ENCODE assay signal across 28 cellular contexts in genomic region chr6:142213402-142213801, GRCh38.
"Had no signal": no experiment of that assay in that cellular context is flagged by ENCODE, and none has a peak within 500 bp of the region (broad histone marks: within the 10 kb centered on the region; RNA-seq: fewer than 3 reads in every experiment).

No MANE protein-coding gene starts in this region.

- H3K4me3 ChIP-seq: lung, neural progenitor cell, ovary, psoas muscle, skin epidermis, spleen, suprapubic skin, transverse colon, vagina had no signal

- H3K27ac ChIP-seq: neural progenitor cell, ovary, psoas muscle, skin epidermis, spleen, suprapubic skin, transverse colon, vagina had no signal

- H2AFZ ChIP-seq: neural progenitor cell had no signal

- ATAC-seq: effector memory CD8-positive, alpha-beta T cell; left ventricle myocardium superior; naive thymus-derived CD4-positive, alpha-beta T cell; psoas muscle; right cardiac atrium; stimulated activated naive CD8-positive, alpha-beta T cell treated with anti-CD3 and anti-CD28 coated beads, Interleukin-15, amount 100 ng/mL, for 72 hours had no signal

- H3K36me3 ChIP-seq: ovary had no signal

- H3K4me1 Mint-ChIP-seq: immature natural killer cell, memory B cell, nephron had no signal

- H3K27ac Mint-ChIP-seq: immature natural killer cell; memory B cell; nephron; neural progenitor cell; stimulated activated naive CD8-positive, alpha-beta T cell treated with anti-CD3 and anti-CD28 coated beads, Interleukin-15, amount 100 ng/mL, for 72 hours had no signal

- H3K9ac ChIP-seq: neural progenitor cell had no signal

- H3K27me3 Mint-ChIP-seq: effector memory CD8-positive, alpha-beta T cell; memory B cell; naive thymus-derived CD4-positive, alpha-beta T cell; stimulated activated naive CD8-positive, alpha-beta T cell treated with anti-CD3 and anti-CD28 coated beads, Interleukin-15, amount 100 ng/mL, for 72 hours had no signal

- H3K4me1 ChIP-seq: neural progenitor cell, psoas muscle, spleen, suprapubic skin, transverse colon, vagina had no signal

- H3K4me2 ChIP-seq: neural progenitor cell had no signal

- DNase-seq: cortex of kidney; effector memory CD8-positive, alpha-beta T cell; hypothalamus; immature natural killer cell; islet precursor cell; kidney glomerular epithelial cell; left ventricle myocardium superior; midbrain; naive thymus-derived CD4-positive, alpha-beta T cell; nucleus accumbens; ovary; psoas muscle; right cardiac atrium; spleen; stimulated activated CD4-positive, alpha-beta T cell treated with anti-CD3 and anti-CD28 coated beads, Interleukin-15, amount 100 ng/mL, for 24 hours; stimulated activated CD4-positive, alpha-beta T cell treated with anti-CD3 and anti-CD28 coated beads, Interleukin-2, amount 100 ng/mL, for 48 hours; stimulated activated naive CD4-positive, alpha-beta T cell; stimulated activated naive CD8-positive, alpha-beta T cell treated with anti-CD3 and anti-CD28 coated beads, Interleukin-15, amount 100 ng/mL, for 72 hours; transverse colon had no signal

- H3K9me3 ChIP-seq: psoas muscle, transverse colon, vagina had no signal

- H3K27me3 ChIP-seq: neural progenitor cell, ovary, spleen, suprapubic skin, transverse colon, vagina had no signal

- H3K9me3 Mint-ChIP-seq: effector memory CD8-positive, alpha-beta T cell; immature natural killer cell had no signal

- FAIRE-seq: endometrium, frontal cortex had no signal

- H3K4me3 Mint-ChIP-seq: effector memory CD8-positive, alpha-beta T cell; immature natural killer cell; memory B cell; naive thymus-derived CD4-positive, alpha-beta T cell; nephron; neural progenitor cell; stimulated activated naive CD8-positive, alpha-beta T cell treated with anti-CD3 and anti-CD28 coated beads, Interleukin-15, amount 100 ng/mL, for 72 hours had no signal
